Comparison of ENCODE assay signal across 8 cellular contexts in genomic region chr11:59668950-59669610, GRCh38. TPM values are rescaled to one million over a fixed set of nuclear protein-coding genes. Genes with fewer than 3 reads are reported as not detected.
DNase-seq lines count a peak whose midpoint lies in the region; ATAC-seq and TF ChIP-seq lines count a peak whose summit lies in the region.

PATL1 (minus strand) TSS chr11:59669037; CDS start chr11:59668895, 142 bp downstream.

- no peak for TF ChIP-seq CTCF in fibroblast of pulmonary artery (IDR thresholded peaks at IDR 0.05; ENCODE audit: low read length, missing control alignments)

- H3K4me3 ChIP-seq in H7 (ENCODE audit: insufficient read depth, low read depth, low read length), result peak within 1 kb of the TSS; percentile 80
- H3K4me3 ChIP-seq in fibroblast of pulmonary artery (replicated peaks; ENCODE audit: low read depth, low read length), result peak within 1 kb of the TSS; percentile 89

- H3K27ac Mint-ChIP-seq in natural killer cell treated with Interleukin-12 subunit alpha and Interleukin-12 subunit beta and Interleukin-15 and Interleukin-18, amount 100 ng/mL, for 72 hours, result peak within 1 kb of the TSS; percentile 95 to 99

- peaks cover 21% of the 10 kb centered on the region for H3K36me3 Mint-ChIP-seq in natural killer cell treated with Interleukin-12 subunit alpha and Interleukin-12 subunit beta and Interleukin-15 and Interleukin-18, amount 100 ng/mL, for 72 hours

- peaks cover 34 to 38% of the 10 kb centered on the region in 2 donors for H3K4me1 Mint-ChIP-seq in natural killer cell treated with Interleukin-12 subunit alpha and Interleukin-12 subunit beta and Interleukin-15 and Interleukin-18, amount 100 ng/mL, for 72 hours (ENCODE audit: low read depth in 2 of 2)

- H3K36me3 ChIP-seq in H7 (replicated peaks; ENCODE audit: control insufficient read depth, insufficient read depth, low read length), result peaks cover 10% of the 10 kb centered on the region

- DNase-seq in ELF-1 (ENCODE audit: low read depth, low spot score) (peak; percentile 99), H7 (peak; percentile 97), M059J (ENCODE audit: low read depth) (peak; percentile 98), SHP77 (lab: John Stamatoyannopoulos, UW) (peak; percentile 78 to 87), fibroblast of pulmonary artery (ENCODE audit: low read depth) (peak; percentile 99)
- peak; percentile 99 for DNase-seq in activated effector memory CD4-positive, alpha-beta T cell treated with Interleukin-2 at 50 U/mL for 16 hours
- peak; percentile 100 for DNase-seq in natural killer cell treated with Interleukin-12 subunit alpha and Interleukin-12 subunit beta and Interleukin-15 and Interleukin-18, amount 100 ng/mL, for 72 hours (ENCODE audit: low spot score)
- DNase-seq in stimulated activated naive CD8-positive, alpha-beta T cell treated with anti-CD3 and anti-CD28 coated beads, Interleukin-15, Interleukin-2, amounts not matched to agents 100 U/mL and 50 U/mL, for 24 hours, result peak; percentile 99

- H3K27me3 Mint-ChIP-seq in natural killer cell treated with Interleukin-12 subunit alpha and Interleukin-12 subunit beta and Interleukin-15 and Interleukin-18, amount 100 ng/mL, for 72 hours, result no peaks in the 10 kb centered on the region

- H3K9me3 Mint-ChIP-seq in natural killer cell treated with Interleukin-12 subunit alpha and Interleukin-12 subunit beta and Interleukin-15 and Interleukin-18, amount 100 ng/mL, for 72 hours, result no peaks in the 10 kb centered on the region

- peak; percentile 96 to 97 for ATAC-seq in natural killer cell treated with Interleukin-12 subunit alpha and Interleukin-12 subunit beta and Interleukin-15 and Interleukin-18, amount 100 ng/mL, for 72 hours
- peak; percentile 93 for ATAC-seq in stimulated activated naive CD8-positive, alpha-beta T cell treated with anti-CD3 and anti-CD28 coated beads, Interleukin-15, Interleukin-2, amounts not matched to agents 100 U/mL and 50 U/mL, for 24 hours

- H3K27me3 ChIP-seq in H7 (ENCODE audit: control insufficient read depth, insufficient read depth, low read length), result no peaks in the 10 kb centered on the region

- peak within 1 kb of the TSS; percentile 95 for H3K4me3 Mint-ChIP-seq in natural killer cell treated with Interleukin-12 subunit alpha and Interleukin-12 subunit beta and Interleukin-15 and Interleukin-18, amount 100 ng/mL, for 72 hours

RNA-seq across cellular contexts. Expression of gene PATL1, which starts in this region (rescaled TPM):
- 13.5 and 14.7 TPM in 2 replicates for total RNA-seq in H7 (2014; rRNA removed; shearing (Covaris generic))
- 38.4 and 45.5 TPM in 2 replicates for total RNA-seq in M059J (2014; rRNA removed; shearing (Covaris generic))
- 10 to 100 TPM; 50.5 to 62.9 TPM for total RNA-seq in natural killer cell treated with Interleukin-12 subunit alpha and Interleukin-12 subunit beta and Interleukin-15 and Interleukin-18, amount 100 ng/mL, for 72 hours

Comparison
In these comparisons a context has a peak if more than half of its experiments do, and no peak if none do; other contexts are left out.
1. Peak in every context shown above with its lines: DNase-seq, ATAC-seq and H3K4me3 ChIP-seq.